Comparison of ENCODE assay signal across 8 cellular contexts in genomic region chr7:82677493-82677892, GRCh38.
DNase-seq lines count a peak whose midpoint lies in the region; ATAC-seq lines count a peak whose summit lies in the region.

No MANE protein-coding gene starts in this region.

- DNase-seq in activated gamma-delta T cell treated with Interleukin-2 at 50 U/mL for 16 hours: peak; percentile 49
- DNase-seq in activated gamma-delta T cell (lab: John Stamatoyannopoulos, UW): no peak
- DNase-seq in activated T-cell treated with anti-CD3 and anti-CD28 coated beads, Interleukin-2, amount 50 U/mL, for 48 hours: peak; percentile 22 to 46
- DNase-seq in stimulated activated CD4-positive, alpha-beta T cell treated with anti-CD3 and anti-CD28 coated beads, Interleukin-4, amount 100 ng/mL, for 1 hour: peak; percentile 9
- no peak for DNase-seq in SKM-1 treated with dmso at 0.1 percent for 144 hours (lab: John Stamatoyannopoulos, UW; ENCODE audit: unreplicated experiment)
- DNase-seq in COR-L47 (lab: John Stamatoyannopoulos, UW): no peak
- DNase-seq in dermis blood vessel endothelial cell: no peak

- peak; percentile 80 for ATAC-seq in HG03571 (IDR thresholded peaks at IDR 0.05; ENCODE audit: unreplicated experiment)

Comparison
In these comparisons a context has a peak if more than half of its experiments do, and no peak if none do; other contexts are left out.
1. DNase-seq: peak in activated gamma-delta T cell treated with Interleukin-2 at 50 U/mL for 16 hours (single experiment), activated T-cell treated with anti-CD3 and anti-CD28 coated beads, Interleukin-2, amount 50 U/mL, for 48 hours (2 of 2) and stimulated activated CD4-positive, alpha-beta T cell treated with anti-CD3 and anti-CD28 coated beads, Interleukin-4, amount 100 ng/mL, for 1 hour (single experiment); none in activated gamma-delta T cell (single experiment), SKM-1 treated with dmso at 0.1 percent for 144 hours (single experiment), COR-L47 (single experiment) and dermis blood vessel endothelial cell (single experiment).